9 cellular contexts compared by ENCODE assay signal in the genomic region with DNA sequence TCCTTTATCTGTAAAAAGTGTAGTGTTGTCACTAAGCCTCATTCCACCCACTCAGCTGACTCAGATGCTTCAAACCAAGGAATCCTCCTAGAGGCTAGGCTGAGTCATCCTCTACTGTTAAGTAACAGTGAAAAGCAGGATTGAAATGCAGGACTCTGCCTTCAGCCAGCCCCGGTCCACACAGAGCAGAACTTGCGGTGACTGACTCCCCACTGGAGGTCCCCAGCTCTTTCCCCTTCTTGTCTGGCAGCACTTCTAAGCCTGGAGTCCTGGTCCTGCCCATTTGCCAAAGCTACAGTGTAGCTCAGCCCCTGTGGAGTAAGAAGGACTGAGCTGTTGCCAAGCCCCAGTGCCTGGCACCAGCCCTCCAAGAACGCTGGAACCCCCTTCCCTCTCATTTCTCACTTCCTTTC. TPM values are rescaled to one million over a fixed set of nuclear protein-coding genes. Genes with fewer than 3 reads are reported as not detected.
DNase-seq lines count a peak whose midpoint lies in the region; ATAC-seq and TF ChIP-seq lines count a peak whose summit lies in the region.
"Had no signal": no experiment of that assay in that cellular context is flagged by ENCODE, and none has a peak within 500 bp of the region (broad histone marks: within the 10 kb centered on the region; RNA-seq: fewer than 3 reads in every experiment).

No MANE protein-coding gene starts in this region.

- no peaks in the 10 kb centered on the region for H3K4me1 ChIP-seq in HEK293 (ENCODE audit: control insufficient read depth, insufficient read depth, low read length)
- peaks cover 0 to 25% of the 10 kb centered on the region in 2 donors for H3K4me1 ChIP-seq in esophagus (ENCODE audit: control insufficient read depth in 2 of 2, insufficient read depth in 2 of 2, low read length in 1 of 2)

- H3K36me3 ChIP-seq in HEK293 (ENCODE audit: control insufficient read depth in 2 of 2, insufficient read depth in 1 of 2, low read length in 2 of 2) (no peaks in the 10 kb centered on the region), esophagus (ENCODE audit: control insufficient read depth in 2 of 2, insufficient read depth in 2 of 2, low read length in 1 of 2) (peaks cover 0 to 5% of the 10 kb centered on the region in 2 donors)

- H3K27me3 ChIP-seq in esophagus (ENCODE audit: control insufficient read depth in 1 of 2, insufficient read depth in 2 of 2, low read length in 2 of 2), result no peaks in the 10 kb centered on the region

- H3K36me3 Mint-ChIP-seq in osteocyte (ENCODE audit: unreplicated experiment), result no peaks in the 10 kb centered on the region

- peak overlapping the region; percentile 59 for H3K27ac Mint-ChIP-seq in osteocyte (ENCODE audit: unreplicated experiment)
- H3K27ac Mint-ChIP-seq: memory B cell had no signal

- H3K27ac ChIP-seq in HEK293 (ENCODE audit: extremely low read depth, low read depth, low read length) (no peak overlapping the region), esophagus (ENCODE audit: low read depth in 2 of 2, low read length in 1 of 2) (peak overlapping the region; percentile 95)

- no peak overlapping the region for H3K4me3 ChIP-seq in HEK293 (ENCODE audit: low read depth, low read length)
- peak overlapping the region; percentile 42 to 44 for H3K4me3 ChIP-seq in esophagus (ENCODE audit: low read depth in 1 of 2, low read length in 2 of 2)

- peaks cover 41% of the 10 kb centered on the region for H3K4me1 Mint-ChIP-seq in osteocyte (ENCODE audit: unreplicated experiment)

- H3K9me3 ChIP-seq in HEK293 (ENCODE audit: control insufficient read depth, insufficient read depth, low read depth, low read length) (no peaks in the 10 kb centered on the region), esophagus (ENCODE audit: control insufficient read depth in 2 of 2, insufficient read depth in 1 of 2, low read depth in 1 of 2, low read length in 1 of 2) (no peaks in the 10 kb centered on the region)

- CTCF ChIA-PET in HEK293 (lab: Yijun Ruan, JAX), result interaction anchor here (0.6 to 1.2 kb wide), 3 partner anchors 29 to 107 kb away, joined by 3 to 4 read pairs (median 3); no protein-coding TSS in a partner anchor

- H3K27me3 Mint-ChIP-seq in osteocyte (ENCODE audit: unreplicated experiment), result peaks cover 2% of the 10 kb centered on the region

- H3K4me3 Mint-ChIP-seq in osteocyte (ENCODE audit: unreplicated experiment), result no peak overlapping the region
- H3K4me3 Mint-ChIP-seq: memory B cell had no signal

- WGBS in esophagus, 2 donors, result 13 to 29% methylated on average over 3 of the region's 3 CpGs

- POLR2A ChIA-PET in HEK293 (lab: Yijun Ruan, JAX), result no interaction called here

- no peak for ATAC-seq in HG03442 (IDR thresholded peaks at IDR 0.05; ENCODE audit: unreplicated experiment)

- H3K9me3 Mint-ChIP-seq in osteocyte (ENCODE audit: unreplicated experiment), result no peaks in the 10 kb centered on the region

- TF ChIP-seq CTCF in HEK293 (tag by site-specific recombination; IDR thresholded peaks at IDR 0.05) (no peak), osteocyte (IDR thresholded peaks at IDR 0.05) (no peak), GM20000 (IDR thresholded peaks at IDR 0.05; ENCODE audit: extremely low read depth, missing control alignments) (no peak)

- peak; percentile 94 for DNase-seq in SKM-1 treated with dmso at 0.1 percent for 144 hours (lab: John Stamatoyannopoulos, UW; ENCODE audit: unreplicated experiment)
- no peak for DNase-seq in osteocyte (ENCODE audit: extremely low spot score, unreplicated experiment)
- no peak for DNase-seq in KG1 (lab: John Stamatoyannopoulos, UW)
- DNase-seq in NCI-H446 (lab: John Stamatoyannopoulos, UW), result no peak
- DNase-seq in GM20000 (ENCODE audit: low spot score), result no peak

TF ChIP-seq in HEK293, 187 proteins besides CTCF, POLR2A, EP300 and RAD21:
- TF ChIP-seq ZNF184 (tag by site-specific recombination; IDR thresholded peaks at IDR 0.05), result no peak
- no peak for TF ChIP-seq ZNF791 (tag by site-specific recombination; IDR thresholded peaks at IDR 0.05)
- peak; percentile 65 for TF ChIP-seq ZFHX2 (tag by site-specific recombination; conservative IDR thresholded peaks at IDR 0.05)
- no peak for TF ChIP-seq ZSCAN30 (tag by site-specific recombination; IDR thresholded peaks at IDR 0.05)
- peak; percentile 34; the same call in 1 of the 2 replicates for TF ChIP-seq ZNF600 (tag by site-specific recombination; IDR thresholded peaks at IDR 0.05)

RNA-seq across cellular contexts. Expression of a gene that starts 1.7 kb away (rescaled TPM):
- polyA plus RNA-seq in esophagus, result 10 to 100 TPM; 14.1 to 19.4 TPM
- total RNA-seq in osteocyte, result 0.78 TPM in 2 replicates

RNA-seq across cellular contexts. Expression of a gene that starts 22.2 kb away (rescaled TPM):
- under 1 TPM; 0.09 to 0.53 TPM for polyA plus RNA-seq in esophagus
- total RNA-seq in osteocyte, result not detected in 2 replicates

RNA-seq across cellular contexts. Expression of a gene that starts 51.5 kb away (rescaled TPM):
- polyA plus RNA-seq in esophagus, result under 1 TPM; 0.37 to 0.81 TPM
- total RNA-seq in osteocyte, result not detected in 2 replicates

RNA-seq across cellular contexts. Expression of a gene that starts 58.2 kb away (rescaled TPM):
- polyA plus RNA-seq in esophagus, result 1 to 10 TPM in 1 of 2 donors, under 1 TPM in 1; 0.96 to 1.5 TPM
- not detected in 2 replicates for total RNA-seq in osteocyte
